Comparison of ENCODE assay signal across 12 cellular contexts in genomic region chr6:25192562-25192961, GRCh38.
A peak's percentile ranks its signal among the peaks of the same experiment; 100 is the strongest.
DNase-seq lines count a peak whose midpoint lies in the region; ATAC-seq, FAIRE-seq and TF ChIP-seq lines count a peak whose summit lies in the region.
"Had no signal": no experiment of that assay in that cellular context is flagged by ENCODE, and none has a peak within 500 bp of the region (broad histone marks: within the 10 kb centered on the region; RNA-seq: fewer than 3 reads in every experiment).

No MANE protein-coding gene starts in this region.

- H3K9ac ChIP-seq in fibroblast of lung (ENCODE audit: insufficient read depth, low read length), result no peak overlapping the region
- no peak overlapping the region for H3K9ac ChIP-seq in parathyroid adenoma

- H3K27ac ChIP-seq in A549 (peak overlapping the region; percentile 68 to 87), Peyer's patch (peak overlapping the region in 3 of 4 donors; percentile 16 to 49 (median 28)), fibroblast of lung (ENCODE audit: insufficient read depth, low read length) (peak overlapping the region; percentile 84), parathyroid adenoma (peak overlapping the region; percentile 32)

- POLR2A ChIA-PET in A549 (lab: Yijun Ruan, JAX), result interaction anchor here (1.0 kb wide), 1 partner anchor 19 kb away, joined by 14 read pairs; no protein-coding TSS in a partner anchor

- TF ChIP-seq POLR2A in A549 (IDR thresholded peaks at IDR 0.05; ENCODE audit: low read length), result no peak
- no peak for TF ChIP-seq POLR2A in Peyer's patch (IDR thresholded peaks at IDR 0.05)

- H2AFZ ChIP-seq in fibroblast of lung (ENCODE audit: low read length), result peak overlapping the region; percentile 14
- no peak overlapping the region for H2AFZ ChIP-seq in parathyroid adenoma

- H3K4me2 ChIP-seq in A549, result peak overlapping the region; percentile 63
- H3K4me2 ChIP-seq in fibroblast of lung (ENCODE audit: extremely low read depth, insufficient read depth, low read length), result peak overlapping the region; percentile 17
- no peak overlapping the region for H3K4me2 ChIP-seq in parathyroid adenoma (ENCODE audit: low read length)

- TF ChIP-seq CTCF in A549 (IDR thresholded peaks at IDR 0.05) (no peak), Peyer's patch (IDR thresholded peaks at IDR 0.05) (no peak), fibroblast of lung (conservative IDR thresholded peaks at IDR 0.05 in 1 of 2, IDR thresholded peaks at IDR 0.05 in 1 of 2; ENCODE audit: low read depth in 1 of 2, low read length in 2 of 2) (no peak), parathyroid adenoma (IDR thresholded peaks at IDR 0.05) (no peak)

- TF ChIP-seq EP300 in A549 (IDR thresholded peaks at IDR 0.05), result no peak

- H3K4me1 ChIP-seq in A549 (peaks cover 24% of the 10 kb centered on the region), Peyer's patch (no peaks in the 10 kb centered on the region), fibroblast of lung (ENCODE audit: control insufficient read depth, extremely low read depth, insufficient read depth, low read length) (peaks cover 9% of the 10 kb centered on the region), parathyroid adenoma (no peaks in the 10 kb centered on the region)

- H3K9me3 ChIP-seq in A549 (no peaks in the 10 kb centered on the region), Peyer's patch (no peaks in the 10 kb centered on the region), fibroblast of lung (ENCODE audit: control insufficient read depth, insufficient read depth, low read depth, low read length) (no peaks in the 10 kb centered on the region), parathyroid adenoma (ENCODE audit: control insufficient read depth, low read length) (no peaks in the 10 kb centered on the region)

- ATAC-seq in A549, result peak; percentile 19 to 65; a peak in 3 of 6 replicates
- ATAC-seq in GM21381 (IDR thresholded peaks at IDR 0.05; ENCODE audit: unreplicated experiment), result no peak
- ATAC-seq: activated CD8-positive, alpha-beta memory T cell treated with anti-CD3 and anti-CD28 coated beads, Interleukin-2, amount 10 ng/mL, durations not matched to agents 7 days and 5 days had no signal

- H3K79me2 ChIP-seq in fibroblast of lung (ENCODE audit: control insufficient read depth, insufficient read depth, low read length) (no peaks in the 10 kb centered on the region), parathyroid adenoma (no peaks in the 10 kb centered on the region)

- no peaks in the 10 kb centered on the region for H3K36me3 ChIP-seq in Peyer's patch
- no peaks in the 10 kb centered on the region for H3K36me3 ChIP-seq in fibroblast of lung (ENCODE audit: control insufficient read depth, insufficient read depth, low read length)
- H3K36me3 ChIP-seq in parathyroid adenoma (ENCODE audit: control insufficient read depth, insufficient read depth, low read length), result no peaks in the 10 kb centered on the region

- TF ChIP-seq RAD21 in A549 (conservative IDR thresholded peaks at IDR 0.05 in 1 of 2, IDR thresholded peaks at IDR 0.05 in 1 of 2), result no peak

- DNase-seq in A549 (ENCODE audit: low read depth in 1 of 2, low spot score in 1 of 2), result no peak
- no peak for DNase-seq in Peyer's patch
- DNase-seq in fibroblast of lung (ENCODE audit: low read depth in 2 of 2), result peak in 1 of 2 donors; percentile 58
- no peak for DNase-seq in NCI-H748 (lab: John Stamatoyannopoulos, UW; ENCODE audit: unreplicated experiment)
- DNase-seq in activated CD8-positive, alpha-beta memory T cell treated with anti-CD3 and anti-CD28 coated beads, Interleukin-2, amount 50 U/mL, for 48 hours, result no peak
- no peak for DNase-seq in activated CD4-positive, CD25-positive, alpha-beta regulatory T cell treated with anti-CD3 and anti-CD28 coated beads, Interleukin-2, amount 50 U/mL, for 72 hours
- DNase-seq: activated CD8-positive, alpha-beta memory T cell treated with anti-CD3 and anti-CD28 coated beads, Interleukin-2, amount 10 ng/mL, durations not matched to agents 7 days and 5 days; head of caudate nucleus; NCI-H774 had no signal

- H3K27me3 ChIP-seq in Peyer's patch (no peaks in the 10 kb centered on the region), fibroblast of lung (ENCODE audit: control insufficient read depth, insufficient read depth, low read length) (no peaks in the 10 kb centered on the region), parathyroid adenoma (ENCODE audit: control insufficient read depth, insufficient read depth, low read length) (no peaks in the 10 kb centered on the region)

- FAIRE-seq in A549 (lab: Jason Lieb, UNC), result no peak
- FAIRE-seq: bronchial epithelial cell had no signal

- no peak overlapping the region for H3K4me3 ChIP-seq in A549
- H3K4me3 ChIP-seq in Peyer's patch, result no peak overlapping the region
- H3K4me3 ChIP-seq in fibroblast of lung (replicated peaks in 1 of 4; ENCODE audit: control extremely low read depth in 1 of 4, insufficient read depth in 1 of 4, low read depth in 3 of 4, low read length in 4 of 4), result no peak overlapping the region
- no peak overlapping the region for H3K4me3 ChIP-seq in parathyroid adenoma (ENCODE audit: low read depth, low read length)

- CTCF ChIA-PET in A549 (lab: Yijun Ruan, JAX), result no interaction called here

- no peaks in the 10 kb centered on the region for H4K20me1 ChIP-seq in fibroblast of lung (ENCODE audit: control insufficient read depth, extremely low read depth, insufficient read depth, low read length)

- 93% methylated on average over 2 of the region's 2 CpGs for WGBS in A549 (ENCODE audit: missing lambda C conversion rate)

TF ChIP-seq in A549, 52 proteins besides CTCF, POLR2A, EP300 and RAD21:
- TF ChIP-seq ATOH8 (CRISPR knock-in tag; IDR thresholded peaks at IDR 0.05; ENCODE audit: low read depth), result no peak
- no peak for TF ChIP-seq CEBPB (IDR thresholded peaks at IDR 0.05)
- no peak for TF ChIP-seq RARB (CRISPR knock-in tag; IDR thresholded peaks at IDR 0.05)
- TF ChIP-seq HOXA7 (CRISPR knock-in tag; IDR thresholded peaks at IDR 0.05), result no peak
- TF ChIP-seq ZNF302 (CRISPR knock-in tag; IDR thresholded peaks at IDR 0.05), result no peak
- no peak for TF ChIP-seq HOXB5 (CRISPR knock-in tag; IDR thresholded peaks at IDR 0.05)
- TF ChIP-seq TFCP2L1 (CRISPR knock-in tag; IDR thresholded peaks at IDR 0.05), result no peak
- TF ChIP-seq FOSB (CRISPR knock-in tag; IDR thresholded peaks at IDR 0.05), result no peak
- no peak for TF ChIP-seq ZFP36 (IDR thresholded peaks at IDR 0.05; ENCODE audit: borderline replicate concordance, partially characterized antibody)
- TF ChIP-seq HEYL (CRISPR knock-in tag; IDR thresholded peaks at IDR 0.05), result no peak
- TF ChIP-seq HOXB13 (CRISPR knock-in tag; IDR thresholded peaks at IDR 0.05; ENCODE audit: low read depth), result no peak
- TF ChIP-seq MAFK (IDR thresholded peaks at IDR 0.05; ENCODE audit: partially characterized antibody), result no peak
- TF ChIP-seq, protein P1, sequence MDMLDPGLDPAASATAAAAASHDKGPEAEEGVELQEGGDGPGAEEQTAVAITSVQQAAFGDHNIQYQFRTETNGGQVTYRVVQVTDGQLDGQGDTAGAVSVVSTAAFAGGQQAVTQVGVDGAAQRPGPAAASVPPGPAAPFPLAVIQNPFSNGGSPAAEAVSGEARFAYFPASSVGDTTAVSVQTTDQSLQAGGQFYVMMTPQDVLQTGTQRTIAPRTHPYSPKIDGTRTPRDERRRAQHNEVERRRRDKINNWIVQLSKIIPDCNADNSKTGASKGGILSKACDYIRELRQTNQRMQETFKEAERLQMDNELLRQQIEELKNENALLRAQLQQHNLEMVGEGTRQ (IDR thresholded peaks at IDR 0.05), result no peak
- TF ChIP-seq FOSL2 (IDR thresholded peaks at IDR 0.05), result no peak
- no peak for TF ChIP-seq FOSL2 (CRISPR knock-in tag; IDR thresholded peaks at IDR 0.05)
- TF ChIP-seq BHLHE40 (IDR thresholded peaks at IDR 0.05; ENCODE audit: low read depth, low read length), result no peak
- TF ChIP-seq ESRRA (IDR thresholded peaks at IDR 0.05; ENCODE audit: borderline replicate concordance, low read length), result no peak

Comparison
In these comparisons a context has a peak if more than half of its experiments do, and no peak if none do; other contexts are left out.
1. H3K27ac ChIP-seq: peak in every context shown above with its lines; median percentile 84 in fibroblast of lung; 78 in A549; 32 in parathyroid adenoma; 28 in Peyer's patch.